Comparison of ENCODE assay signal across 29 cellular contexts in genomic region chr13:109172099-109172498, GRCh38.
"Had no signal": no experiment of that assay in that cellular context is flagged by ENCODE, and none has a peak within 500 bp of the region (broad histone marks: within the 10 kb centered on the region; RNA-seq: fewer than 3 reads in every experiment).

No MANE protein-coding gene starts in this region.

- H3K9me3 ChIP-seq: SJSA1, SK-N-SH had no signal

- ATAC-seq: activated CD8-positive, alpha-beta T cell treated with anti-CD3 and anti-CD28 coated beads for 36 hours; activated naive CD8-positive, alpha-beta T cell treated with anti-CD3 and anti-CD28 coated beads, Interleukin-2, amount 50 U/mL, for 24 hours; K562; Panc1 had no signal

- DNase-seq: activated CD4-positive, alpha-beta T cell treated with anti-CD3 and anti-CD28 coated beads, Interleukin-2, amount 10 ng/mL, durations not matched to agents 24 days and 14 days; activated CD4-positive, alpha-beta T cell treated with anti-CD3 and anti-CD28 coated beads, Interleukin-2, amount 50 U/mL, for 4 hours; activated CD8-positive, alpha-beta T cell treated with anti-CD3 and anti-CD28 coated beads for 36 hours; activated gamma-delta T cell treated with Interleukin-2 at 50 U/mL for 16 hours; activated naive CD4-positive, alpha-beta T cell treated with anti-CD3 and anti-CD28 coated beads for 36 hours; activated naive CD8-positive, alpha-beta T cell treated with anti-CD3 and anti-CD28 coated beads, Interleukin-2, amount 50 U/mL, for 24 hours; activated T-cell treated with anti-CD3 and anti-CD28 coated beads, Interleukin-2, amount 50 U/mL, for 24 hours; anterior cingulate cortex; caudate nucleus; cerebellar nuclear complex; MV-4-11; NCI-H1092 treated with DMSO at 0.1 percent for 48 hours; NCI-H146; NCI-H187; NCI-H2029 treated with DMSO at 0.1 percent for 48 hours; NCI-H345; NCI-H524 treated with DMSO at 0.1 percent for 48 hours; NK-92 treated with Interleukin-12 subunit alpha and Interleukin-12 subunit beta, amount 100 ng/mL, for 24 hours; SHP77 treated with DMSO at 0.1 percent for 48 hours; SK-N-SH; SW 1271; T-helper 1 cell; T1000 had no signal

- H3K4me1 ChIP-seq: SJSA1 had no signal

- H3K4me2 ChIP-seq: SK-N-SH had no signal

- H3K9ac ChIP-seq: SK-N-SH had no signal

- H3K27ac ChIP-seq: SJSA1 had no signal

- H3K4me3 ChIP-seq: K562, SJSA1 had no signal

- H3K36me3 Mint-ChIP-seq: activated naive CD8-positive, alpha-beta T cell; brain had no signal

- H3K9me3 Mint-ChIP-seq: activated CD4-positive, alpha-beta T cell treated with anti-CD3 and anti-CD28 coated beads, Interleukin-2, amount 10 ng/mL, durations not matched to agents 24 days and 14 days; activated CD8-positive, alpha-beta T cell treated with anti-CD3 and anti-CD28 coated beads for 36 hours; activated naive CD4-positive, alpha-beta T cell treated with anti-CD3 and anti-CD28 coated beads for 36 hours; activated naive CD8-positive, alpha-beta T cell treated with anti-CD3 and anti-CD28 coated beads, Interleukin-2, amount 50 U/mL, for 24 hours; activated T-cell treated with anti-CD3 and anti-CD28 coated beads, Interleukin-2, amount 50 U/mL, for 24 hours; activated T-helper 2 cell treated with anti-CD3 and anti-CD28 coated beads, Interferon-gamma antibody, Interleukin-2, Interleukin-4, amounts not matched to agents 10 μg/mL and 5 μg/mL and 100 μg/mL, durations not matched to agents 14 hours and 24 hours and 36 hours had no signal

- H3K27me3 ChIP-seq: SJSA1 had no signal

- H3K36me3 ChIP-seq: SJSA1 had no signal

- H3K27ac Mint-ChIP-seq: activated CD4-positive, alpha-beta T cell treated with anti-CD3 and anti-CD28 coated beads, Interleukin-2, amount 10 ng/mL, durations not matched to agents 24 days and 14 days; activated CD8-positive, alpha-beta T cell treated with anti-CD3 and anti-CD28 coated beads for 36 hours; activated naive CD4-positive, alpha-beta T cell treated with anti-CD3 and anti-CD28 coated beads for 36 hours; activated naive CD8-positive, alpha-beta T cell; activated naive CD8-positive, alpha-beta T cell treated with anti-CD3 and anti-CD28 coated beads, Interleukin-2, amount 50 U/mL, for 24 hours; activated T-cell treated with anti-CD3 and anti-CD28 coated beads, Interleukin-2, amount 50 U/mL, for 24 hours; activated T-helper 2 cell treated with anti-CD3 and anti-CD28 coated beads, Interferon-gamma antibody, Interleukin-2, Interleukin-4, amounts not matched to agents 10 μg/mL and 5 μg/mL and 100 μg/mL, durations not matched to agents 14 hours and 24 hours and 36 hours; brain had no signal
